4 cellular contexts compared by ENCODE assay signal in the genomic region with DNA sequence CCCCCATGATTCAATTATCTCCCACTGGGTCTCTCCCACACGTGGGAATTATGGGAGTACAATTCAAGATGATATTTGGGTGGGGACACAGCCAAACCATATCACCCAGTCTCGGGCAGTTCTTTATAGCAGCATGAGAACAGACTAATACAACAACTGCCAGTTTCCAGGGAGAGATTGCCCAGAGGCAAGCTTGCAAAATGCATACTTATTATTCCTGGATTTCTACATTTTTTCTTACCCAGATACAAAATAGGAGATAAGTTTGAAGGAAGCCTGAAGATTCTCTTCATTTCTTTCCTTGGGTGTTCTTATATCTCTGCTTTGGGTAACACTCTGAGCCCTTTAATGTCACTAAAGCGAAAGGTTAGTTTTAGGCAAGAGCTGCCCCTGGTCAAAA.
"Had no signal": no experiment of that assay in that cellular context is flagged by ENCODE, and none has a peak within 500 bp of the region (broad histone marks: within the 10 kb centered on the region; RNA-seq: fewer than 3 reads in every experiment).

No MANE protein-coding gene starts in this region.

- H3K4me3 Mint-ChIP-seq: IgD-negative memory B cell had no signal

- H3K27ac ChIP-seq: HL-60 had no signal

- H3K36me3 Mint-ChIP-seq: IgD-negative memory B cell had no signal

- H3K27ac Mint-ChIP-seq: IgD-negative memory B cell had no signal

- H3K4me3 ChIP-seq: K562 had no signal

- H3K4me1 Mint-ChIP-seq: IgD-negative memory B cell had no signal

- DNase-seq: IMR-90 had no signal
